ENCODE assay signal across 12 cellular contexts in the genomic region with DNA sequence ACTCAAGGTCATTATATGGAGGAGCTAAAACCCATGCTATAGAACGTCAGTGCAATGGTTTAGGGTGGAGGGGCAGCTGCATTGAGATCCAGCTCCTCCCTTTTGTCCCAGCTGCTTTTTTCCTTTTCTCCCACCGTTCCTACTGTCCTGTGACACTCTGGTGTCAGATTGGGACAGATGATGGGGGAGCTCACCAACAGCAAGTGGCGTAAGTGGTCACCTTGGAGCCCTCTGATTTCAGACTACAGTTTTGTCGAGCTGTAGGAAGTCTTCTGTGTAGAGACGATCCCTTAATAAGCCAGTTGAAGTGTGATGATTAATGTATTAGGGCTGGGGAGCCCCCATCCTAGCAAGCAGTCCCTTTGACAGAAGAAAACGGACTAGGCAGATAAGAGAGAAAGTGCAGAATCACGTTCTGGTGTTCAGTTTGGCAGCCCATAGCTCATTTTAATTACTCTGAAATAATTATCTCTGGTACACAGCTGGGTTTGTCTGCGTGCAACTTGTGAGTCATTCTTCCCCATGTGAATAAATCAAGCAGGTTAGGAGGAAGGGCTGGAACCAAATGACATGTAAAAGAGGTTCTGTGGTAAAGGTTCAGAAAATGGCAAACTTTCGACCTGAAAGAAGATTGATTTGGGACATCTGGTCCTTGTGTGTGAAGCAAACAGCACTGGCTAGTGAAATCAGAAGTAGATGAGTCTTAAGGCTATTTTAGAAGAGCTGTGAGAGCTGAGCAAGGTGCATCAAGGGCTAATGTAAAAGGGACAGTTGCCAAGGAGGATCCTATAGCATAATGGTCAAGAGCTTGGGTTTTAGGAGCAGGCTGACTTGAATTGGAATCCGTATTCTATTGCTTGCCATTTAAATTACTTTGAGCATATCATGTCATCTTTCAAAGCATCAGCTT.
DNase-seq lines count a peak whose midpoint lies in the region; ATAC-seq and TF ChIP-seq lines count a peak whose summit lies in the region.
"Had no signal": no experiment of that assay in that cellular context is flagged by ENCODE, and none has a peak within 500 bp of the region (broad histone marks: within the 10 kb centered on the region; RNA-seq: fewer than 3 reads in every experiment).

No MANE protein-coding gene starts in this region.

- H3K4me3 ChIP-seq in NB4 (ENCODE audit: low read depth, low read length) (no peak overlapping the region), right cardiac atrium (ENCODE audit: low read length) (no peak overlapping the region)

- no peak overlapping the region for H3K4me3 Mint-ChIP-seq in activated naive CD4-positive, alpha-beta T cell treated with anti-CD3 and anti-CD28 coated beads for 36 hours
- peak overlapping the region; percentile 23 to 70 for H3K4me3 Mint-ChIP-seq in stimulated activated naive B cell treated with anti-CD40 and anti-IgM and Interleukin-4, amounts not matched to agents 10 μg/mL and 1 μg/mL and 100 μg/mL, for 72 hours
- H3K4me3 Mint-ChIP-seq: CD4-positive, alpha-beta T cell; dendritic cell treated with granulocyte-macrophage colony-stimulating factor and Interleukin-4, amounts not matched to agents 40 ng/mL and 50 ng/mL, for 4 days had no signal

- H3K4me1 ChIP-seq in right cardiac atrium (ENCODE audit: control insufficient read depth, insufficient read depth, low read length) = no peaks in the 10 kb centered on the region

- H3K9me3 Mint-ChIP-seq in activated naive CD4-positive, alpha-beta T cell treated with anti-CD3 and anti-CD28 coated beads for 36 hours = no peaks in the 10 kb centered on the region
- H3K9me3 Mint-ChIP-seq in stimulated activated naive B cell treated with anti-CD40 and anti-IgM and Interleukin-4, amounts not matched to agents 10 μg/mL and 1 μg/mL and 100 μg/mL, for 72 hours = no peaks in the 10 kb centered on the region
- H3K9me3 Mint-ChIP-seq: CD4-positive, alpha-beta T cell; dendritic cell treated with granulocyte-macrophage colony-stimulating factor and Interleukin-4, amounts not matched to agents 40 ng/mL and 50 ng/mL, for 4 days had no signal

- CTCF ChIA-PET in activated naive CD4-positive, alpha-beta T cell treated with anti-CD3 and anti-CD28 coated beads for 36 hours (lab: Charles Lee) = interaction anchor here (1.2 to 1.3 kb wide), 2 partner anchors 8 to 16 kb away, joined by 4 to 5 read pairs; no protein-coding TSS in a partner anchor

- H3K9me3 ChIP-seq in right cardiac atrium (ENCODE audit: control insufficient read depth, low read length) = no peaks in the 10 kb centered on the region

- no peak overlapping the region for H3K27ac Mint-ChIP-seq in activated naive CD4-positive, alpha-beta T cell treated with anti-CD3 and anti-CD28 coated beads for 36 hours
- peak overlapping the region; percentile 52 for H3K27ac Mint-ChIP-seq in stimulated activated naive B cell treated with anti-CD40 and anti-IgM and Interleukin-4, amounts not matched to agents 10 μg/mL and 1 μg/mL and 100 μg/mL, for 72 hours
- H3K27ac Mint-ChIP-seq: CD4-positive, alpha-beta T cell; dendritic cell treated with granulocyte-macrophage colony-stimulating factor and Interleukin-4, amounts not matched to agents 40 ng/mL and 50 ng/mL, for 4 days had no signal

- H3K4me1 Mint-ChIP-seq in activated naive CD4-positive, alpha-beta T cell treated with anti-CD3 and anti-CD28 coated beads for 36 hours (ENCODE audit: low read depth) = peaks cover 14% of the 10 kb centered on the region
- H3K4me1 Mint-ChIP-seq in stimulated activated naive B cell treated with anti-CD40 and anti-IgM and Interleukin-4, amounts not matched to agents 10 μg/mL and 1 μg/mL and 100 μg/mL, for 72 hours = peaks cover 31 to 50% of the 10 kb centered on the region in 2 donors

- TF ChIP-seq CTCF in NB4 (IDR thresholded peaks at IDR 0.05; ENCODE audit: low read depth, low read length) = no peak

- H3K27me3 ChIP-seq in right cardiac atrium (ENCODE audit: control insufficient read depth, insufficient read depth) = no peaks in the 10 kb centered on the region

- DNase-seq in activated naive CD4-positive, alpha-beta T cell treated with anti-CD3 and anti-CD28 coated beads for 36 hours = peak; percentile 11
- DNase-seq in activated naive CD4-positive, alpha-beta T cell treated with Interleukin-2 at 50 U/mL for 16 hours = no peak
- DNase-seq in NB4 (ENCODE audit: low read depth) = peak; percentile 50
- DNase-seq in stimulated activated naive B cell treated with anti-CD40 and anti-IgM and Interleukin-4, amounts not matched to agents 10 μg/mL and 1 μg/mL and 100 μg/mL, for 72 hours = peak; percentile 36
- no peak for DNase-seq in iPS-NIHi11 (ENCODE audit: low spot score)
- no peak for DNase-seq in caudate nucleus (lab: John Stamatoyannopoulos, UW)
- no peak for DNase-seq in right cardiac atrium
- DNase-seq: CD4-positive, alpha-beta T cell; IMR-90 had no signal

- peaks cover 7% of the 10 kb centered on the region for H3K27me3 Mint-ChIP-seq in activated naive CD4-positive, alpha-beta T cell treated with anti-CD3 and anti-CD28 coated beads for 36 hours (ENCODE audit: low read depth)
- H3K27me3 Mint-ChIP-seq in stimulated activated naive B cell treated with anti-CD40 and anti-IgM and Interleukin-4, amounts not matched to agents 10 μg/mL and 1 μg/mL and 100 μg/mL, for 72 hours = peaks cover 7 to 12% of the 10 kb centered on the region in 2 donors

- TF ChIP-seq POLR2A in NB4 (IDR thresholded peaks at IDR 0.05; ENCODE audit: extremely low read depth, insufficient read length) = no peak

- ATAC-seq in HG02798 (IDR thresholded peaks at IDR 0.05; ENCODE audit: poor library complexity, unreplicated experiment) (peak; percentile 82), right cardiac atrium (no peak)
- ATAC-seq in stimulated activated naive B cell treated with anti-CD40 and anti-IgM and Interleukin-4, amounts not matched to agents 10 μg/mL and 1 μg/mL and 100 μg/mL, for 72 hours (replicated peaks) = peak; percentile 86 to 88

- intact Hi-C loops in activated naive CD4-positive, alpha-beta T cell treated with anti-CD3 and anti-CD28 coated beads for 36 hours (cut with micrococcal nuclease) = loop anchor here (5.0 kb wide), 1 partner anchor 292 kb away; no protein-coding TSS in a partner anchor
- intact Hi-C loops in right cardiac atrium (cut with DNase I) = no loop called here

- WGBS in right cardiac atrium = 32% methylated on average over 10 of the region's 10 CpGs

- no peaks in the 10 kb centered on the region for H3K36me3 Mint-ChIP-seq in activated naive CD4-positive, alpha-beta T cell treated with anti-CD3 and anti-CD28 coated beads for 36 hours (ENCODE audit: low read depth)
- no peaks in the 10 kb centered on the region for H3K36me3 Mint-ChIP-seq in stimulated activated naive B cell treated with anti-CD40 and anti-IgM and Interleukin-4, amounts not matched to agents 10 μg/mL and 1 μg/mL and 100 μg/mL, for 72 hours

- H3K27ac ChIP-seq in caudate nucleus (ENCODE audit: low read depth, low read length) = no peak overlapping the region
- H3K27ac ChIP-seq in right cardiac atrium (ENCODE audit: low read length) = no peak overlapping the region
- H3K27ac ChIP-seq: VCaP had no signal

Comparison
In these comparisons a context has a peak if more than half of its experiments do, and no peak if none do; other contexts are left out.
1. DNase-seq: peak in activated naive CD4-positive, alpha-beta T cell treated with anti-CD3 and anti-CD28 coated beads for 36 hours (single experiment), NB4 (single experiment) and stimulated activated naive B cell treated with anti-CD40 and anti-IgM and Interleukin-4, amounts not matched to agents 10 μg/mL and 1 μg/mL and 100 μg/mL, for 72 hours (single experiment); none in activated naive CD4-positive, alpha-beta T cell treated with Interleukin-2 at 50 U/mL for 16 hours (single experiment), iPS-NIHi11 (single experiment), caudate nucleus (0 of 61) and right cardiac atrium (0 of 3).
2. ATAC-seq: peak in HG02798 (single experiment) and stimulated activated naive B cell treated with anti-CD40 and anti-IgM and Interleukin-4, amounts not matched to agents 10 μg/mL and 1 μg/mL and 100 μg/mL, for 72 hours (2 of 2); none in right cardiac atrium (0 of 2).